Comparison of ENCODE assay signal across 11 cellular contexts in genomic region chr4:26753642-26754041, GRCh38.
DNase-seq lines count a peak whose midpoint lies in the region; ATAC-seq and TF ChIP-seq lines count a peak whose summit lies in the region.
"Had no signal": no experiment of that assay in that cellular context is flagged by ENCODE, and none has a peak within 500 bp of the region (broad histone marks: within the 10 kb centered on the region; RNA-seq: fewer than 3 reads in every experiment).

No MANE protein-coding gene starts in this region.

- no peak overlapping the region for H3K4me3 ChIP-seq in kidney epithelial cell (ENCODE audit: low read depth, low read length)
- H3K4me3 ChIP-seq in upper lobe of left lung: no peak overlapping the region

- H3K4me3 Mint-ChIP-seq in chondrocyte (ENCODE audit: unreplicated experiment) (no peak overlapping the region), MCF 10A (ENCODE audit: unreplicated experiment) (no peak overlapping the region)
- H3K4me3 Mint-ChIP-seq: activated CD4-positive, alpha-beta memory T cell treated with anti-CD3 and anti-CD28 coated beads for 36 hours; naive B cell had no signal

- H3K4me1 ChIP-seq in upper lobe of left lung: peaks cover 0 to 12% (median 7%) of the 10 kb centered on the region in 4 donors

- no TSS peak for BruUV-seq in MCF 10A (replicated peaks; lab: Mats Ljungman, UMichigan)

- 40 to 52% methylated on average over 10 of the region's 10 CpGs for WGBS in upper lobe of left lung, 2 donors

- H3K27me3 Mint-ChIP-seq in chondrocyte (ENCODE audit: low read depth) (no peaks in the 10 kb centered on the region), MCF 10A (ENCODE audit: insufficient read depth, unreplicated experiment) (no peaks in the 10 kb centered on the region)
- H3K27me3 Mint-ChIP-seq: activated CD4-positive, alpha-beta memory T cell treated with anti-CD3 and anti-CD28 coated beads for 36 hours; naive B cell had no signal

- CTCF ChIA-PET in MCF 10A (lab: Yijun Ruan, JAX): no interaction called here

- H3K36me3 Mint-ChIP-seq in chondrocyte (ENCODE audit: low read depth): peaks cover 17% of the 10 kb centered on the region
- peaks cover 20% of the 10 kb centered on the region for H3K36me3 Mint-ChIP-seq in MCF 10A (ENCODE audit: insufficient read depth, unreplicated experiment)

- no peak for TF ChIP-seq EP300 in upper lobe of left lung (IDR thresholded peaks at IDR 0.05)

- no peaks in the 10 kb centered on the region for H3K9me3 ChIP-seq in upper lobe of left lung

- H3K9me3 Mint-ChIP-seq in chondrocyte (ENCODE audit: low read depth) (no peaks in the 10 kb centered on the region), MCF 10A (ENCODE audit: unreplicated experiment) (no peaks in the 10 kb centered on the region)
- H3K9me3 Mint-ChIP-seq: activated CD4-positive, alpha-beta memory T cell treated with anti-CD3 and anti-CD28 coated beads for 36 hours had no signal

- intact Hi-C loops in MCF 10A (cut with micrococcal nuclease): no loop called here

- DNase-seq in NCI-H2171 (lab: John Stamatoyannopoulos, UW) (peak; percentile 29), chondrocyte (ENCODE audit: low spot score) (no peak), kidney epithelial cell (ENCODE audit: low read depth) (peak; percentile 19), upper lobe of left lung (peak in 1 of 2 donors; percentile 24), MCF 10A (ENCODE audit: unreplicated experiment) (no peak)
- no peak for DNase-seq in activated CD8-positive, alpha-beta memory T cell treated with anti-CD3 and anti-CD28 coated beads, Interleukin-2, amount 50 U/mL, for 4 hours
- DNase-seq: activated CD4-positive, alpha-beta memory T cell treated with anti-CD3 and anti-CD28 coated beads for 36 hours; activated naive CD4-positive, alpha-beta T cell treated with anti-CD3 and anti-CD28 coated beads, Interleukin-2, amount 50 U/mL, for 16 hours; naive B cell; NK-92 treated with Interleukin-12 subunit alpha and Interleukin-12 subunit beta, amount 100 ng/mL, for 24 hours had no signal

- no peak for TF ChIP-seq POLR2A in upper lobe of left lung (IDR thresholded peaks at IDR 0.05)

- H3K4me1 Mint-ChIP-seq in chondrocyte (ENCODE audit: low read depth): peaks cover 8% of the 10 kb centered on the region
- H3K4me1 Mint-ChIP-seq in MCF 10A (ENCODE audit: insufficient read depth, unreplicated experiment): peaks cover under 1% of the 10 kb centered on the region

- no peaks in the 10 kb centered on the region for H3K36me3 ChIP-seq in kidney epithelial cell (ENCODE audit: control insufficient read depth, insufficient read depth, low read length)
- peaks cover 0 to 10% (median 0%) of the 10 kb centered on the region in 4 donors for H3K36me3 ChIP-seq in upper lobe of left lung

- peak overlapping the region in 1 of 4 donors; percentile 21 for H3K27ac ChIP-seq in upper lobe of left lung

- TF ChIP-seq CTCF in chondrocyte (IDR thresholded peaks at IDR 0.05): no peak
- TF ChIP-seq CTCF in kidney epithelial cell (IDR thresholded peaks at IDR 0.05; ENCODE audit: insufficient read depth, low read length, poor library complexity, severe bottlenecking): no peak
- TF ChIP-seq CTCF in upper lobe of left lung (IDR thresholded peaks at IDR 0.05): no peak
- no peak for TF ChIP-seq CTCF in MCF 10A (IDR thresholded peaks at IDR 0.05; ENCODE audit: unreplicated experiment)

- POLR2A ChIA-PET in MCF 10A (lab: Yijun Ruan, JAX): no interaction called here

- ATAC-seq in upper lobe of left lung (ENCODE audit: low FRiP score in 2 of 2): peak; percentile 49 to 68
- ATAC-seq in HG03521 (IDR thresholded peaks at IDR 0.05; ENCODE audit: unreplicated experiment): no peak

- no peaks in the 10 kb centered on the region for H3K27me3 ChIP-seq in kidney epithelial cell (ENCODE audit: control insufficient read depth, insufficient read depth, low read length)
- no peaks in the 10 kb centered on the region for H3K27me3 ChIP-seq in upper lobe of left lung

- peak overlapping the region; percentile 61 for H3K27ac Mint-ChIP-seq in chondrocyte (ENCODE audit: unreplicated experiment)
- H3K27ac Mint-ChIP-seq in MCF 10A (ENCODE audit: low read depth, unreplicated experiment): no peak overlapping the region
- H3K27ac Mint-ChIP-seq: activated CD4-positive, alpha-beta memory T cell treated with anti-CD3 and anti-CD28 coated beads for 36 hours; naive B cell had no signal

Comparison
In these comparisons a context has a peak if more than half of its experiments do, and no peak if none do; other contexts are left out.
1. DNase-seq: peak in NCI-H2171 (single experiment) and kidney epithelial cell (single experiment); none in chondrocyte (single experiment), activated CD8-positive, alpha-beta memory T cell treated with anti-CD3 and anti-CD28 coated beads, Interleukin-2, amount 50 U/mL, for 4 hours (single experiment) and MCF 10A (single experiment).